ENCODE assay signal across 8 cellular contexts in genomic region chr17:45021607-45022287, GRCh38. TPM values are rescaled to one million over a fixed set of nuclear protein-coding genes. Genes with fewer than 3 reads are reported as not detected.
DNase-seq lines count a peak whose midpoint lies in the region; ATAC-seq and TF ChIP-seq lines count a peak whose summit lies in the region.

No MANE protein-coding gene starts in this region.

- no peak overlapping the region for H3K27ac Mint-ChIP-seq in CD4-positive, alpha-beta T cell
- no peak overlapping the region for H3K27ac Mint-ChIP-seq in HFFc6
- H3K27ac Mint-ChIP-seq in activated CD8-positive, alpha-beta memory T cell treated with anti-CD3 and anti-CD28 coated beads, Interleukin-2, amount 10 ng/mL, durations not matched to agents 7 days and 5 days = no peak overlapping the region
- peak overlapping the region in 1 of 2 donors; percentile 63 for H3K27ac Mint-ChIP-seq in effector memory CD8-positive, alpha-beta T cell

- DNase-seq in CD4-positive, alpha-beta T cell = peak; percentile 29 to 73 (median 52)
- DNase-seq in HFFc6 (peak; percentile 12), NCI-H774 (lab: John Stamatoyannopoulos, UW) (peak; percentile 51), midbrain (lab: John Stamatoyannopoulos, UW) (peak; percentile 57)
- DNase-seq in activated CD8-positive, alpha-beta memory T cell treated with anti-CD3 and anti-CD28 coated beads, Interleukin-2, amount 10 ng/mL, durations not matched to agents 7 days and 5 days = peak; percentile 64
- peak; percentile 52 to 63 (median 53) for DNase-seq in effector memory CD8-positive, alpha-beta T cell
- peak; percentile 31 to 43 for DNase-seq in stimulated activated CD8-positive, alpha-beta memory T cell treated with anti-CD3 and anti-CD28 coated beads, Interleukin-2, amount 100 ng/mL, for 1 hour (ENCODE audit: low read depth in 2 of 2)

- intact Hi-C loops in CD4-positive, alpha-beta T cell (cut with DNase I, micrococcal nuclease) = loop anchor here (1.0 to 5.0 kb wide), 4 partner anchors 76 to 247 kb away; no protein-coding TSS in a partner anchor

- H3K27me3 ChIP-seq in CD4-positive, alpha-beta T cell (ENCODE audit: control insufficient read depth, insufficient read depth, low read length) = peaks cover 40% of the 10 kb centered on the region

- H3K4me1 Mint-ChIP-seq in CD4-positive, alpha-beta T cell (ENCODE audit: low read depth) = peaks cover 24% of the 10 kb centered on the region
- H3K4me1 Mint-ChIP-seq in HFFc6 (ENCODE audit: low read depth) = peaks cover 25% of the 10 kb centered on the region
- H3K4me1 Mint-ChIP-seq in activated CD8-positive, alpha-beta memory T cell treated with anti-CD3 and anti-CD28 coated beads, Interleukin-2, amount 10 ng/mL, durations not matched to agents 7 days and 5 days = peaks cover 15% of the 10 kb centered on the region
- peaks cover 18% of the 10 kb centered on the region in 2 donors for H3K4me1 Mint-ChIP-seq in effector memory CD8-positive, alpha-beta T cell (ENCODE audit: low read depth in 2 of 2)

- POLR2A ChIA-PET in CD4-positive, alpha-beta T cell (lab: Charles Lee) = interaction anchor here (1.3 to 1.6 kb wide), 2 partner anchors 39 to 101 kb away, joined by 3 to 5 read pairs; partner anchors contain the start of gene NMT1

- no peak overlapping the region for H3K27ac ChIP-seq in CD4-positive, alpha-beta T cell (ENCODE audit: low read depth, low read length)

- H3K36me3 Mint-ChIP-seq in CD4-positive, alpha-beta T cell (ENCODE audit: low read depth) = peaks cover 4% of the 10 kb centered on the region
- H3K36me3 Mint-ChIP-seq in HFFc6 (ENCODE audit: low read depth) = peaks cover 4% of the 10 kb centered on the region; the same call in 1 of the 2 replicates
- peaks cover 4% of the 10 kb centered on the region for H3K36me3 Mint-ChIP-seq in activated CD8-positive, alpha-beta memory T cell treated with anti-CD3 and anti-CD28 coated beads, Interleukin-2, amount 10 ng/mL, durations not matched to agents 7 days and 5 days
- H3K36me3 Mint-ChIP-seq in effector memory CD8-positive, alpha-beta T cell (ENCODE audit: insufficient read depth) = peaks cover 5% of the 10 kb centered on the region

- peak; percentile 85 for ATAC-seq in CD4-positive, alpha-beta T cell (ENCODE audit: poor library complexity)
- peak; percentile 81 for ATAC-seq in activated CD8-positive, alpha-beta memory T cell treated with anti-CD3 and anti-CD28 coated beads, Interleukin-2, amount 10 ng/mL, durations not matched to agents 7 days and 5 days
- peak; percentile 77 for ATAC-seq in effector memory CD8-positive, alpha-beta T cell (replicated peaks)
- no peak for ATAC-seq in HG03457 (IDR thresholded peaks at IDR 0.05; ENCODE audit: unreplicated experiment)

- H3K9me3 ChIP-seq in CD4-positive, alpha-beta T cell (ENCODE audit: control insufficient read depth, low read length) = no peaks in the 10 kb centered on the region

- H3K27me3 Mint-ChIP-seq in CD4-positive, alpha-beta T cell = peaks cover 39% of the 10 kb centered on the region
- H3K27me3 Mint-ChIP-seq in HFFc6 (ENCODE audit: insufficient read depth) = peaks cover 5% of the 10 kb centered on the region
- peaks cover 34% of the 10 kb centered on the region for H3K27me3 Mint-ChIP-seq in activated CD8-positive, alpha-beta memory T cell treated with anti-CD3 and anti-CD28 coated beads, Interleukin-2, amount 10 ng/mL, durations not matched to agents 7 days and 5 days
- H3K27me3 Mint-ChIP-seq in effector memory CD8-positive, alpha-beta T cell = peaks cover 24 to 45% of the 10 kb centered on the region in 2 donors

- no peaks in the 10 kb centered on the region for H3K9me3 Mint-ChIP-seq in CD4-positive, alpha-beta T cell
- no peaks in the 10 kb centered on the region for H3K9me3 Mint-ChIP-seq in HFFc6
- no peaks in the 10 kb centered on the region for H3K9me3 Mint-ChIP-seq in activated CD8-positive, alpha-beta memory T cell treated with anti-CD3 and anti-CD28 coated beads, Interleukin-2, amount 10 ng/mL, durations not matched to agents 7 days and 5 days (ENCODE audit: low read depth)
- H3K9me3 Mint-ChIP-seq in effector memory CD8-positive, alpha-beta T cell = no peaks in the 10 kb centered on the region

- peak; percentile 66 for TF ChIP-seq CTCF in CD4-positive, alpha-beta T cell (IDR thresholded peaks at IDR 0.05)
- TF ChIP-seq CTCF in HFFc6 (IDR thresholded peaks at IDR 0.05) = peak; percentile 99

- CTCF ChIA-PET in CD4-positive, alpha-beta T cell (lab: Charles Lee) = interaction anchor here (0.9 to 2.6 kb wide), 15 partner anchors 12 to 250 kb away, joined by 3 to 22 read pairs (median 4); partner anchors contain the start of genes DCAKD and EFTUD2
- CTCF ChIA-PET in activated CD8-positive, alpha-beta memory T cell treated with anti-CD3 and anti-CD28 coated beads, Interleukin-2, amount 10 ng/mL, durations not matched to agents 7 days and 5 days (lab: Charles Lee) = interaction anchor here (0.6 to 6.3 kb wide), 38 partner anchors 10 to 244 kb away, joined by 3 to 73 read pairs (median 4); partner anchors contain the start of genes ACBD4, C1QL1, DCAKD and EFTUD2

- peak overlapping the region; percentile 39 for H3K4me3 Mint-ChIP-seq in CD4-positive, alpha-beta T cell
- peak overlapping the region; percentile 32; the same call in 1 of the 2 replicates for H3K4me3 Mint-ChIP-seq in HFFc6
- no peak overlapping the region for H3K4me3 Mint-ChIP-seq in activated CD8-positive, alpha-beta memory T cell treated with anti-CD3 and anti-CD28 coated beads, Interleukin-2, amount 10 ng/mL, durations not matched to agents 7 days and 5 days
- peak overlapping the region; percentile 56 to 65 for H3K4me3 Mint-ChIP-seq in effector memory CD8-positive, alpha-beta T cell

RNA-seq across cellular contexts. Expression of gene DCAKD, which starts 29.7 kb away (rescaled TPM):
- 10 to 100 TPM; 11.6 to 12.2 TPM for total RNA-seq in CD4-positive, alpha-beta T cell
- 10 to 100 TPM; 34.0 to 38.9 (median 35.8) TPM for total RNA-seq in HFFc6 (2021; fragmentation: NEBNext Ultra II Directional; extraction: Animal tissue kit (Norgen Biotek cat#: 25700))
- 10 to 100 TPM; 29.4 to 34.3 TPM for total RNA-seq in activated CD8-positive, alpha-beta memory T cell treated with anti-CD3 and anti-CD28 coated beads, Interleukin-2, amount 10 ng/mL, durations not matched to agents 7 days and 5 days

RNA-seq across cellular contexts. Expression of gene NMT1, which starts 39.4 kb away (rescaled TPM):
- 10 to 100 TPM; 61.1 to 62.2 TPM for total RNA-seq in CD4-positive, alpha-beta T cell
- total RNA-seq in HFFc6 (2021; fragmentation: NEBNext Ultra II Directional; extraction: Animal tissue kit (Norgen Biotek cat#: 25700)) = 100 to 1,000 TPM; 135 to 152 (median 142) TPM
- 100 to 1,000 TPM; 136 to 148 TPM for total RNA-seq in activated CD8-positive, alpha-beta memory T cell treated with anti-CD3 and anti-CD28 coated beads, Interleukin-2, amount 10 ng/mL, durations not matched to agents 7 days and 5 days

RNA-seq across cellular contexts. Expression of gene C1QL1, which starts 53.6 kb away (rescaled TPM):
- not detected for total RNA-seq in CD4-positive, alpha-beta T cell
- under 1 TPM in 5 of 6 experiments, not detected in 1; 0.19 to 0.36 (median 0.25) TPM for total RNA-seq in HFFc6 (2021; fragmentation: NEBNext Ultra II Directional; extraction: Animal tissue kit (Norgen Biotek cat#: 25700))
- under 1 TPM; 0.33 to 0.38 TPM for total RNA-seq in activated CD8-positive, alpha-beta memory T cell treated with anti-CD3 and anti-CD28 coated beads, Interleukin-2, amount 10 ng/mL, durations not matched to agents 7 days and 5 days

Comparison
In these comparisons a context has a peak if more than half of its experiments do, and no peak if none do; other contexts are left out.
1. DNase-seq: peak in every context shown above with its lines; median percentile 64 in activated CD8-positive, alpha-beta memory T cell treated with anti-CD3 and anti-CD28 coated beads, Interleukin-2, amount 10 ng/mL, durations not matched to agents 7 days and 5 days; 57 in midbrain; 53 in effector memory CD8-positive, alpha-beta T cell; 52 in CD4-positive, alpha-beta T cell; 51 in NCI-H774; 37 in stimulated activated CD8-positive, alpha-beta memory T cell treated with anti-CD3 and anti-CD28 coated beads, Interleukin-2, amount 100 ng/mL, for 1 hour; 12 in HFFc6.